ENCODE assay signal across 22 cellular contexts in the genomic region with DNA sequence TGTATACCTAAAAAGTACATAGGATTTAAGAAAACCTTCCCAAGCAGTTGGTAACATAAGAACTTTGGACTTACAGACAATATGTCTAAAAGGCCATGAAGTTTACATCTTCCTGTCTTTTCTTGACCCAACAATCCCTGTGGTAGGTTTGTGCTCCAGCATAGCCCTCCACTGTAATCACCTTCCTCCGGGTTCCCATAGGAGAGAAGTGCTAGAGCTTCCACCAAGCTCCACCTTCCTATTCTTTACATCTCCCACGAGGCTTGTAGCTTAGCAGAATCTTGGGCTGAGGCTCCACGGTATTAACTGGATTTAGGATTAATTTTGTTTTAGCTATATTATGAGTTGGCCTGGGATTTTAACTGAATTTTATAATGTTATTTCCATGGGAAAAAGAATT.
"Had no signal": no experiment of that assay in that cellular context is flagged by ENCODE, and none has a peak within 500 bp of the region (broad histone marks: within the 10 kb centered on the region; RNA-seq: fewer than 3 reads in every experiment).

No MANE protein-coding gene starts in this region.

- H3K36me3 ChIP-seq: adrenal gland, ascending aorta, brain microvascular endothelial cell, pancreas, sigmoid colon, transverse colon, uterus had no signal

- H3K4me2 ChIP-seq: smooth muscle cell had no signal

- H3K27ac ChIP-seq: adrenal gland, ascending aorta, brain microvascular endothelial cell, pancreas, sigmoid colon, transverse colon, uterus had no signal

- H3K4me1 ChIP-seq: adrenal gland, ascending aorta, pancreas, uterus had no signal

- H3K27me3 ChIP-seq: adrenal gland, ascending aorta, brain microvascular endothelial cell, pancreas, sigmoid colon, transverse colon had no signal

- H3K9me3 ChIP-seq: adrenal gland, ascending aorta, pancreas, sigmoid colon, transverse colon, uterus had no signal

- H3K4me3 ChIP-seq: adrenal gland, ascending aorta, pancreas, sigmoid colon, smooth muscle cell, transverse colon, uterus had no signal

- ATAC-seq: activated T-cell treated with anti-CD3 and anti-CD28 coated beads, Interleukin-2, amount 50 U/mL, for 4 hours; pancreas; stimulated activated naive B cell treated with anti-CD40 and anti-IgM and Interleukin-4, amounts not matched to agents 10 μg/mL and 1 μg/mL and 100 μg/mL, for 72 hours had no signal

- DNase-seq: activated CD4-positive, alpha-beta T cell treated with anti-CD3 and anti-CD28 coated beads for 4 hours; activated CD4-positive, alpha-beta T cell treated with anti-CD3 and anti-CD28 coated beads, Interleukin-2, amount 50 U/mL, for 48 hours; activated CD4-positive, CD25-positive, alpha-beta regulatory T cell; activated CD8-positive, alpha-beta memory T cell treated with anti-CD3 and anti-CD28 coated beads, Interleukin-2, amount 50 U/mL, for 48 hours; activated naive CD4-positive, alpha-beta T cell; activated T-cell treated with anti-CD3 and anti-CD28 coated beads, Interleukin-2, amount 50 U/mL, for 4 hours; adrenal gland; brain microvascular endothelial cell; caudate nucleus; effector memory CD4-positive, alpha-beta T cell; glutamatergic neuron; hippocampal formation; pancreas; sigmoid colon; stimulated activated CD4-positive, alpha-beta T cell treated with anti-CD3 and anti-CD28 coated beads, Interleukin-15, amount 100 ng/mL, for 24 hours; stimulated activated CD4-positive, alpha-beta T cell treated with anti-CD3 and anti-CD28 coated beads, Interleukin-2, amount 100 ng/mL, for 48 hours; stimulated activated CD8-positive, alpha-beta memory T cell treated with anti-CD3 and anti-CD28 coated beads, Interleukin-4, amount 100 ng/mL, for 48 hours; stimulated activated naive B cell treated with anti-CD40 and anti-IgM and Interleukin-4, amounts not matched to agents 10 μg/mL and 1 μg/mL and 100 μg/mL, for 72 hours; transverse colon; uterus had no signal
